ENCODE assay signal across 11 cellular contexts in the genomic region with DNA sequence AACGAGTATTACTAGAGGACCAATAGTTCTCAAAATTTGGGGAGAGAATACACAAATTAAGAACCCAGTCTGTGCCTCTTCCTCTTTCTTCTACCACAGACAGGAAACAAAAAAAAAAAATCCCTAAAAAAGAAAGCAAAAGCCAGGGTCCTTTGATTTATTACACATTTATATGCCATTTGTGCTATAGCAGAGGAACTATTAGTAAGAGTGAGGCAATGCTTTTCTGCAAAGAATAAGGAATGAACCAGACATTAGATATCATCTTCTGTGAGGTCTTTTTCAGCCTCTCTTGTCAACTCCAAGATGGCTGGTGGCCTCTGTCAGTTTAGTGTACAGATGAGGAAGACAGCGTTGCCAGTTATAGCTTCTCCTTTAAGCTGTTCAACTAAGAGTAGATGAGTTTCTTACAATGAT.
DNase-seq lines count a peak whose midpoint lies in the region; ATAC-seq and TF ChIP-seq lines count a peak whose summit lies in the region.
"Had no signal": no experiment of that assay in that cellular context is flagged by ENCODE, and none has a peak within 500 bp of the region (broad histone marks: within the 10 kb centered on the region; RNA-seq: fewer than 3 reads in every experiment).

No MANE protein-coding gene starts in this region.

- H2BK12ac ChIP-seq in mesenchymal stem cell (ENCODE audit: low read length in 2 of 2): no peak overlapping the region

- no peaks in the 10 kb centered on the region for H3K79me1 ChIP-seq in mesenchymal stem cell (replicated peaks; ENCODE audit: low read length, poor library complexity, severe bottlenecking)

- H4K8ac ChIP-seq in mesenchymal stem cell (ENCODE audit: low read length): no peak overlapping the region

- no peak overlapping the region for H3K23ac ChIP-seq in mesenchymal stem cell (ENCODE audit: low read length in 2 of 2)

- no peak overlapping the region for H2BK5ac ChIP-seq in mesenchymal stem cell (ENCODE audit: low read depth, low read length, poor library complexity, severe bottlenecking)

- TF ChIP-seq CTCF in adrenal gland (IDR thresholded peaks at IDR 0.05): no peak

- no peak overlapping the region for H3K4me3 ChIP-seq in mesenchymal stem cell (ENCODE audit: insufficient read depth in 1 of 2, low read depth in 1 of 2, low read length in 2 of 2)
- no peak overlapping the region for H3K4me3 ChIP-seq in adrenal gland
- H3K4me3 ChIP-seq: tibial artery had no signal

- H2AK5ac ChIP-seq in mesenchymal stem cell (ENCODE audit: low read length, severe bottlenecking): no peak overlapping the region

- DNase-seq in NOMO-1 treated with dmso at 0.1 percent for 144 hours (lab: John Stamatoyannopoulos, UW; ENCODE audit: unreplicated experiment): peak; percentile 82
- peak; percentile 25 for DNase-seq in mesenchymal stem cell
- DNase-seq in activated effector memory CD4-positive, alpha-beta T cell treated with Interleukin-2 at 50 U/mL for 16 hours: no peak
- no peak for DNase-seq in dedifferentiated amniotic fluid mesenchymal stem cell (ENCODE audit: extremely low spot score)
- no peak for DNase-seq in adrenal gland
- DNase-seq: occipital lobe, T1000 had no signal

- no peaks in the 10 kb centered on the region for H3K9me3 ChIP-seq in mesenchymal stem cell (ENCODE audit: control insufficient read depth, low read length)
- no peaks in the 10 kb centered on the region for H3K9me3 ChIP-seq in adrenal gland (replicated peaks in 1 of 3)
- H3K9me3 ChIP-seq: tibial artery had no signal

- no peak overlapping the region for H3K9ac ChIP-seq in mesenchymal stem cell (ENCODE audit: low read length)

- H3K18ac ChIP-seq in mesenchymal stem cell (ENCODE audit: low read depth in 1 of 2, low read length in 2 of 2): no peak overlapping the region

- no peak overlapping the region for H4K91ac ChIP-seq in mesenchymal stem cell (ENCODE audit: low read length)

- ATAC-seq in GM18519 (IDR thresholded peaks at IDR 0.05; ENCODE audit: low FRiP score, unreplicated experiment) (peak; percentile 46), GM21786 (IDR thresholded peaks at IDR 0.05; ENCODE audit: unreplicated experiment) (peak; percentile 53), HG02840 (IDR thresholded peaks at IDR 0.05; ENCODE audit: low FRiP score, unreplicated experiment) (no peak)

- H3K4me1 ChIP-seq in mesenchymal stem cell (ENCODE audit: control insufficient read depth, insufficient read depth, low read depth, low read length) (no peaks in the 10 kb centered on the region), adrenal gland (replicated peaks in 1 of 2) (peaks cover 0 to 2% of the 10 kb centered on the region in 2 donors)
- H3K4me1 ChIP-seq: tibial artery had no signal

- TF ChIP-seq POLR2A in adrenal gland (IDR thresholded peaks at IDR 0.05): no peak

- H3K27me3 ChIP-seq in mesenchymal stem cell (ENCODE audit: control insufficient read depth in 1 of 2, insufficient read depth in 1 of 2, low read length in 2 of 2): no peaks in the 10 kb centered on the region
- no peaks in the 10 kb centered on the region for H3K27me3 ChIP-seq in adrenal gland
- H3K27me3 ChIP-seq: tibial artery had no signal

- H3K4ac ChIP-seq in mesenchymal stem cell (ENCODE audit: low read depth in 1 of 2, low read length in 2 of 2): no peak overlapping the region

- H2BK15ac ChIP-seq in mesenchymal stem cell (ENCODE audit: low read depth, poor library complexity, severe bottlenecking): no peak overlapping the region

- intact Hi-C loops in adrenal gland (cut with DNase I): no loop called here

- H3K27ac ChIP-seq in mesenchymal stem cell (ENCODE audit: low read length, poor library complexity, severe bottlenecking): no peak overlapping the region
- peak overlapping the region in 1 of 5 donors; percentile 36 for H3K27ac ChIP-seq in adrenal gland
- H3K27ac ChIP-seq: tibial artery had no signal

- no peak overlapping the region for H2BK120ac ChIP-seq in mesenchymal stem cell (ENCODE audit: low read depth, low read length)

- no peak overlapping the region for H2AFZ ChIP-seq in mesenchymal stem cell (ENCODE audit: low read depth, low read length)

- H3K36me3 ChIP-seq in mesenchymal stem cell (ENCODE audit: control insufficient read depth in 1 of 2, insufficient read depth in 2 of 2, low read depth in 1 of 2, low read length in 2 of 2) (peaks cover 0 to 9% of the 10 kb centered on the region in 2 experiments), adrenal gland (replicated peaks in 1 of 2) (no peaks in the 10 kb centered on the region)

- H3K14ac ChIP-seq in mesenchymal stem cell (ENCODE audit: low read length in 2 of 2): no peak overlapping the region

- 92% methylated on average over 2 of the region's 2 CpGs for WGBS in mesenchymal stem cell
- WGBS in adrenal gland, 4 donors: 78 to 88% (median 81%) methylated on average over 2 of the region's 2 CpGs

- no peak overlapping the region for H3K4me2 ChIP-seq in mesenchymal stem cell (ENCODE audit: low read length, poor library complexity, severe bottlenecking)

Comparison
In these comparisons a context has a peak if more than half of its experiments do, and no peak if none do; other contexts are left out.
1. DNase-seq: peak in NOMO-1 treated with dmso at 0.1 percent for 144 hours (single experiment) and mesenchymal stem cell (single experiment); none in activated effector memory CD4-positive, alpha-beta T cell treated with Interleukin-2 at 50 U/mL for 16 hours (single experiment), dedifferentiated amniotic fluid mesenchymal stem cell (single experiment) and adrenal gland (0 of 7).